21 cellular contexts compared by ENCODE assay signal in genomic region chr11:78163828-78164227, GRCh38. TPM values are rescaled to one million over a fixed set of nuclear protein-coding genes. Genes with fewer than 3 reads are reported as not detected.
DNase-seq lines count a peak whose midpoint lies in the region; ATAC-seq and TF ChIP-seq lines count a peak whose summit lies in the region.
"Had no signal": no experiment of that assay in that cellular context is flagged by ENCODE, and none has a peak within 500 bp of the region (broad histone marks: within the 10 kb centered on the region; RNA-seq: fewer than 3 reads in every experiment).

No MANE protein-coding gene starts in this region.

- ATAC-seq in right lobe of liver, result peak; percentile 2 to 27 (median 8)
- ATAC-seq in thoracic aorta (ENCODE audit: insufficient number of reproducible peaks, low FRiP score, low read depth), result no peak
- no peak for ATAC-seq in GM21390 (IDR thresholded peaks at IDR 0.05; ENCODE audit: unreplicated experiment)
- no peak for ATAC-seq in GM18519 (IDR thresholded peaks at IDR 0.05; ENCODE audit: low FRiP score, unreplicated experiment)
- ATAC-seq: SK-N-SH treated with all-trans-retinoic acid at 6 μM for 48 hours had no signal

- peaks cover 19 to 31% of the 10 kb centered on the region in 2 donors for H3K4me1 ChIP-seq in adrenal gland (replicated peaks in 1 of 2)
- peaks cover 0 to 77% (median 29%) of the 10 kb centered on the region in 4 donors for H3K4me1 ChIP-seq in right lobe of liver
- peaks cover 13 to 73% of the 10 kb centered on the region in 2 donors for H3K4me1 ChIP-seq in thoracic aorta (ENCODE audit: control insufficient read depth in 1 of 2, low read depth in 2 of 2)

- no peaks in the 10 kb centered on the region for H3K36me3 Mint-ChIP-seq in CD14-positive monocyte
- H3K36me3 Mint-ChIP-seq: CD4-positive, CD25-positive, alpha-beta regulatory T cell had no signal

- peak; percentile 10 to 42 for TF ChIP-seq POLR2A in adrenal gland (IDR thresholded peaks at IDR 0.05)
- TF ChIP-seq POLR2A in right lobe of liver (IDR thresholded peaks at IDR 0.05), result no peak

- peaks cover 0 to 2% (median 0%) of the 10 kb centered on the region in 7 donors for H3K9me3 Mint-ChIP-seq in CD14-positive monocyte
- H3K9me3 Mint-ChIP-seq: CD4-positive, CD25-positive, alpha-beta regulatory T cell had no signal

- WGBS in adrenal gland, 4 donors, result 19 to 46% (median 22%) methylated on average over 2 of the region's 2 CpGs
- 14% methylated on average over 1 of the region's 2 CpGs for WGBS in right lobe of liver (ENCODE audit: insufficient coverage, low coverage, low lambda C conversion rate, missing lambda C conversion rate)

- no peak overlapping the region for H3K4me3 Mint-ChIP-seq in CD14-positive monocyte
- H3K4me3 Mint-ChIP-seq: CD4-positive, CD25-positive, alpha-beta regulatory T cell had no signal

- H3K27ac ChIP-seq in adrenal gland (peak overlapping the region in 4 of 5 donors; percentile 55 to 88 (median 66)), coronary artery (peak overlapping the region; percentile 43 to 72), right lobe of liver (peak overlapping the region; percentile 6 to 93 (median 57)), thoracic aorta (peak overlapping the region; percentile 61 to 70)
- H3K27ac ChIP-seq: KMS-11, RWPE1 had no signal

- peaks cover 4 to 8% (median 8%) of the 10 kb centered on the region in 3 donors for H3K27me3 Mint-ChIP-seq in CD14-positive monocyte (ENCODE audit: low read depth in 3 of 3)
- H3K27me3 Mint-ChIP-seq: CD4-positive, CD25-positive, alpha-beta regulatory T cell had no signal

- TF ChIP-seq CTCF in adrenal gland (IDR thresholded peaks at IDR 0.05), result no peak
- no peak for TF ChIP-seq CTCF in coronary artery (IDR thresholded peaks at IDR 0.05)
- TF ChIP-seq CTCF in right lobe of liver (IDR thresholded peaks at IDR 0.05), result no peak
- no peak for TF ChIP-seq CTCF in thoracic aorta (IDR thresholded peaks at IDR 0.05)
- no peak for TF ChIP-seq CTCF in CD14-positive monocyte (IDR thresholded peaks at IDR 0.05)

- no peaks in the 10 kb centered on the region for H3K27me3 ChIP-seq in adrenal gland
- no peaks in the 10 kb centered on the region for H3K27me3 ChIP-seq in right lobe of liver
- no peaks in the 10 kb centered on the region for H3K27me3 ChIP-seq in thoracic aorta (replicated peaks; ENCODE audit: insufficient read depth)
- H3K27me3 ChIP-seq: BE2C had no signal

- H3K36me3 ChIP-seq in adrenal gland (replicated peaks in 1 of 2) (no peaks in the 10 kb centered on the region), right lobe of liver (no peaks in the 10 kb centered on the region), thoracic aorta (no peaks in the 10 kb centered on the region)
- H3K36me3 ChIP-seq: BE2C had no signal

- H3K4me1 Mint-ChIP-seq in CD14-positive monocyte, result no peaks in the 10 kb centered on the region
- H3K4me1 Mint-ChIP-seq: CD4-positive, CD25-positive, alpha-beta regulatory T cell had no signal

- intact Hi-C loops in adrenal gland (cut with DNase I), result no loop called here
- intact Hi-C loops in right lobe of liver (cut with DNase I), result no loop called here
- intact Hi-C loops in CD14-positive monocyte (cut with micrococcal nuclease), result no loop called here

- DNase-seq in adrenal gland (peak; percentile 67 to 87 (median 83)), coronary artery (ENCODE audit: low spot score) (no peak), right lobe of liver (peak in 1 of 3 donors; percentile 64), thoracic aorta (ENCODE audit: low spot score) (no peak), CD14-positive monocyte (ENCODE audit: low spot score) (no peak)
- DNase-seq: BE2C; CD4-positive, CD25-positive, alpha-beta regulatory T cell; EL; GF-D8; NCI-H1105; NCI-H146; NCI-H2029 treated with DMSO at 0.1 percent for 48 hours; NCI-H226; NCI-H510A treated with DMSO at 0.1 percent for 48 hours; NCI-H774; NK-92 treated with Interleukin-12 subunit alpha and Interleukin-12 subunit beta, amount 100 ng/mL, for 24 hours had no signal

- H3K9me3 ChIP-seq in adrenal gland (replicated peaks in 1 of 3) (no peaks in the 10 kb centered on the region), right lobe of liver (no peaks in the 10 kb centered on the region), thoracic aorta (no peaks in the 10 kb centered on the region)
- H3K9me3 ChIP-seq: BE2C had no signal

- no peak overlapping the region for H3K27ac Mint-ChIP-seq in CD14-positive monocyte

- H3K4me3 ChIP-seq in adrenal gland, result no peak overlapping the region
- H3K4me3 ChIP-seq in coronary artery, result no peak overlapping the region
- no peak overlapping the region for H3K4me3 ChIP-seq in right lobe of liver
- no peak overlapping the region for H3K4me3 ChIP-seq in thoracic aorta

RNA-seq across cellular contexts. Expression of gene ALG8, which starts 24.4 kb away (rescaled TPM):
- total RNA-seq in adrenal gland, result 10 to 100 TPM; 28.9 to 64.0 (median 48.4) TPM
- 100 to 1,000 TPM in 2 of 3 donors, 10 to 100 TPM in 1; 92.1 to 129 (median 119) TPM for polyA plus RNA-seq in adrenal gland
- total RNA-seq in right lobe of liver, result 10 to 100 TPM; 22.0 to 38.0 (median 30.3) TPM
- total RNA-seq in thoracic aorta, result 10 to 100 TPM; 19.5 to 26.3 TPM
- 10 to 100 TPM; 40.6 to 41.7 TPM for polyA plus RNA-seq in CD14-positive monocyte

RNA-seq across cellular contexts. Expression of gene KCTD21, which starts 24.6 kb away (rescaled TPM):
- 10 to 100 TPM; 17.0 to 32.9 (median 26.4) TPM for total RNA-seq in adrenal gland
- polyA plus RNA-seq in adrenal gland, result 10 to 100 TPM in 2 of 3 donors, 1 to 10 TPM in 1; 9.3 to 54.0 (median 11.7) TPM
- 10 to 100 TPM in 5 of 6 experiments, 1 to 10 TPM in 1; 9.6 to 15.6 (median 11.9) TPM for total RNA-seq in right lobe of liver
- total RNA-seq in thoracic aorta, result 10 to 100 TPM in 1 of 2 donors, 1 to 10 TPM in 1; 9.1 to 13.7 TPM
- polyA plus RNA-seq in CD14-positive monocyte, result 1 to 10 TPM; 3.2 to 5.2 TPM

RNA-seq across cellular contexts. Expression of gene USP35, which starts 24.9 kb away (rescaled TPM):
- total RNA-seq in adrenal gland (10 to 100 TPM; 23.4 to 47.9 (median 34.2) TPM), right lobe of liver (10 to 100 TPM in 1 of 6 experiments, 1 to 10 TPM in 5; 5.3 to 10.1 (median 7.9) TPM), thoracic aorta (10 to 100 TPM; 38.8 to 44.1 TPM)
- polyA plus RNA-seq in adrenal gland (10 to 100 TPM; 16.5 to 75.9 (median 30.1) TPM), CD14-positive monocyte (under 1 TPM; 0.42 to 0.63 TPM)

Comparison
In these comparisons a context has a peak if more than half of its experiments do, and no peak if none do; other contexts are left out.
1. DNase-seq: peak in adrenal gland (7 of 7); none in coronary artery (single experiment), thoracic aorta (single experiment) and CD14-positive monocyte (single experiment).
2. ATAC-seq: peak in right lobe of liver (4 of 4); none in thoracic aorta (single experiment), GM21390 (single experiment) and GM18519 (single experiment).
3. Peak in every context shown above with its lines, with median percentiles within 50 percentile points of each other: H3K27ac ChIP-seq.